Comparison of ENCODE assay signal across 9 cellular contexts in the genomic region with DNA sequence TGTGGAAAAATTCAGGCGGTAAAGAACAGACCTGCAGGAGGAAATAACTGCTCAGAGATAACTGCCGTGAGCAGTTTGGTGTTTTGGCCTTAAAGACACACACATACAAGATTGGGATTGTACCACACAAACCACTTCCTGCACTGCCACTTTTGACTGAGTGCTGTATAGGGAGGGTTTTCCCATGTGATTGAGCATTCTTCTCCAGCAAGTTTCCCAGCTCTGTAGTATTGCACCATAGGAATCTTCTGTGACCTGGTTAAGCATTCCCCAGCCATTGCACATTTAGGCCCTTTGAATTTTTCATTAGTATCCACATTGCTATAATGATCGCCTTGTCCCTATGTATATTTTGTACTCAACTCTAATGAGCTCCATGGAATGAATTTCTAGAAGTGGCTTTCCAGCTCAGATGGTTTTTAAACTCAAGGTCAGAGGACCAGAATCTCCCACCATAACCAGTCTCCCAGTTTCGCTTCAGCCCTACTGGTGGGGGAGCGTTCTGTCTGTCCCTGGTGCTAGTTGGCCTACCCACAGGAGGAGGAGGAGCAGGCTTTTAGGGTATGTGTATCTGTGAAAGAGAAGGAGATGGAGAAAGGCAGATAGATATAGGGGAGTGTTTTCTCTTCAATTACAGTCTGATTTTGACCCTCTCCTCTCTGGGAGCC. TPM values are rescaled to one million over a fixed set of nuclear protein-coding genes. Genes with fewer than 3 reads are reported as not detected.
DNase-seq lines count a peak whose midpoint lies in the region; ATAC-seq, FAIRE-seq and TF ChIP-seq lines count a peak whose summit lies in the region.
"Had no signal": no experiment of that assay in that cellular context is flagged by ENCODE, and none has a peak within 500 bp of the region (broad histone marks: within the 10 kb centered on the region; RNA-seq: fewer than 3 reads in every experiment).

No MANE protein-coding gene starts in this region.

- peaks cover 82% of the 10 kb centered on the region for H3K36me3 Mint-ChIP-seq in activated CD8-positive, alpha-beta T cell treated with anti-CD3 and anti-CD28 coated beads for 36 hours (ENCODE audit: low read depth)

- WGBS in hepatocyte (ENCODE audit: low lambda C conversion rate, missing lambda C conversion rate), result 83% methylated on average over 5 of the region's 5 CpGs

- H3K9me3 Mint-ChIP-seq in activated CD8-positive, alpha-beta T cell treated with anti-CD3 and anti-CD28 coated beads for 36 hours, result no peaks in the 10 kb centered on the region
- H3K9me3 Mint-ChIP-seq: neural crest cell had no signal

- CTCF ChIA-PET in activated CD8-positive, alpha-beta T cell treated with anti-CD3 and anti-CD28 coated beads for 36 hours (lab: Charles Lee), result interaction anchor here (1.4 to 1.8 kb wide), 4 partner anchors 9 to 42 kb away, joined by 4 to 8 read pairs (median 6); a partner anchor contains a TSS

- H3K4me1 Mint-ChIP-seq in activated CD8-positive, alpha-beta T cell treated with anti-CD3 and anti-CD28 coated beads for 36 hours (ENCODE audit: low read depth), result peaks cover 90% of the 10 kb centered on the region

- ATAC-seq in GM18520 (IDR thresholded peaks at IDR 0.05; ENCODE audit: unreplicated experiment) (peak; percentile 50), HG03378 (IDR thresholded peaks at IDR 0.05; ENCODE audit: unreplicated experiment) (peak; percentile 35)
- peak; percentile 53 for ATAC-seq in activated CD8-positive, alpha-beta T cell treated with anti-CD3 and anti-CD28 coated beads for 36 hours

- no peak for FAIRE-seq in urothelium cell line (lab: Jason Lieb, UNC)

- no peak overlapping the region for H3K4me2 ChIP-seq in hepatocyte

- H3K4me3 Mint-ChIP-seq in activated CD8-positive, alpha-beta T cell treated with anti-CD3 and anti-CD28 coated beads for 36 hours, result peak overlapping the region; percentile 71
- H3K4me3 Mint-ChIP-seq: neural crest cell had no signal

- peak overlapping the region; percentile 72 for H3K27ac ChIP-seq in hepatocyte

- H3K27ac Mint-ChIP-seq in activated CD8-positive, alpha-beta T cell treated with anti-CD3 and anti-CD28 coated beads for 36 hours, result peak overlapping the region; percentile 100

- no peak overlapping the region for H2AFZ ChIP-seq in hepatocyte

- H3K36me3 ChIP-seq in hepatocyte (replicated peaks; ENCODE audit: insufficient read depth, low read depth), result no peaks in the 10 kb centered on the region

- peak; percentile 84 for DNase-seq in activated CD8-positive, alpha-beta T cell treated with anti-CD3 and anti-CD28 coated beads for 36 hours
- DNase-seq in hepatocyte (ENCODE audit: low spot score) (no peak), urothelium cell line (ENCODE audit: low spot score) (peak; percentile 57), DMS153 (lab: John Stamatoyannopoulos, UW) (no peak), cerebellar cortex (ENCODE audit: low spot score) (no peak), NCI-H748 treated with DMSO at 0.1 percent for 48 hours (lab: John Stamatoyannopoulos, UW) (no peak)

- no peaks in the 10 kb centered on the region for H4K20me1 ChIP-seq in hepatocyte (ENCODE audit: insufficient read depth, poor library complexity, severe bottlenecking)

- no peak overlapping the region for H3K4me3 ChIP-seq in hepatocyte

- H3K9me2 ChIP-seq in hepatocyte (replicated peaks; ENCODE audit: insufficient read depth), result no peaks in the 10 kb centered on the region

- H3K9me3 ChIP-seq in hepatocyte (ENCODE audit: low read depth), result no peaks in the 10 kb centered on the region

- no peak for TF ChIP-seq CTCF in activated CD8-positive, alpha-beta T cell treated with anti-CD3 and anti-CD28 coated beads for 36 hours (IDR thresholded peaks at IDR 0.05)
- no peak for TF ChIP-seq CTCF in hepatocyte (IDR thresholded peaks at IDR 0.05; ENCODE audit: poor library complexity)

- H3K27me3 Mint-ChIP-seq in activated CD8-positive, alpha-beta T cell treated with anti-CD3 and anti-CD28 coated beads for 36 hours, result no peaks in the 10 kb centered on the region

- no peaks in the 10 kb centered on the region for H3K79me2 ChIP-seq in hepatocyte

- H3K27me3 ChIP-seq in hepatocyte, result no peaks in the 10 kb centered on the region

- H3K4me1 ChIP-seq in hepatocyte (ENCODE audit: insufficient read depth), result peaks cover 13% of the 10 kb centered on the region

- POLR2A ChIA-PET in activated CD8-positive, alpha-beta T cell treated with anti-CD3 and anti-CD28 coated beads for 36 hours (lab: Charles Lee), result interaction anchor here (0.7 to 1.9 kb wide), 10 partner anchors 9 to 37 kb away, joined by 3 to 8 read pairs (median 4); a partner anchor contains a TSS

- intact Hi-C loops in activated CD8-positive, alpha-beta T cell treated with anti-CD3 and anti-CD28 coated beads for 36 hours (cut with micrococcal nuclease), result loop anchor here (2.0 kb wide), 1 partner anchor 22 kb away; no protein-coding TSS in a partner anchor

RNA-seq across cellular contexts. Expression of a gene that starts 9.3 kb away (rescaled TPM):
- total RNA-seq in activated CD8-positive, alpha-beta T cell treated with anti-CD3 and anti-CD28 coated beads for 36 hours, result 100 to 1,000 TPM; 289 to 319 TPM
- 32.8 and 38.7 TPM in 2 replicates for total RNA-seq in hepatocyte
- 157 and 202 TPM in 2 replicates for polyA plus RNA-seq in hepatocyte

Comparison
In these comparisons a context has a peak if more than half of its experiments do, and no peak if none do; other contexts are left out.
1. DNase-seq: peak in activated CD8-positive, alpha-beta T cell treated with anti-CD3 and anti-CD28 coated beads for 36 hours (single experiment) and urothelium cell line (single experiment); none in hepatocyte (single experiment), DMS153 (single experiment), cerebellar cortex (single experiment) and NCI-H748 treated with DMSO at 0.1 percent for 48 hours (single experiment).
2. Peak in every context shown above with its lines, with median percentiles within 50 percentile points of each other: ATAC-seq.